Comparison of ENCODE assay signal across 13 cellular contexts in the genomic region with DNA sequence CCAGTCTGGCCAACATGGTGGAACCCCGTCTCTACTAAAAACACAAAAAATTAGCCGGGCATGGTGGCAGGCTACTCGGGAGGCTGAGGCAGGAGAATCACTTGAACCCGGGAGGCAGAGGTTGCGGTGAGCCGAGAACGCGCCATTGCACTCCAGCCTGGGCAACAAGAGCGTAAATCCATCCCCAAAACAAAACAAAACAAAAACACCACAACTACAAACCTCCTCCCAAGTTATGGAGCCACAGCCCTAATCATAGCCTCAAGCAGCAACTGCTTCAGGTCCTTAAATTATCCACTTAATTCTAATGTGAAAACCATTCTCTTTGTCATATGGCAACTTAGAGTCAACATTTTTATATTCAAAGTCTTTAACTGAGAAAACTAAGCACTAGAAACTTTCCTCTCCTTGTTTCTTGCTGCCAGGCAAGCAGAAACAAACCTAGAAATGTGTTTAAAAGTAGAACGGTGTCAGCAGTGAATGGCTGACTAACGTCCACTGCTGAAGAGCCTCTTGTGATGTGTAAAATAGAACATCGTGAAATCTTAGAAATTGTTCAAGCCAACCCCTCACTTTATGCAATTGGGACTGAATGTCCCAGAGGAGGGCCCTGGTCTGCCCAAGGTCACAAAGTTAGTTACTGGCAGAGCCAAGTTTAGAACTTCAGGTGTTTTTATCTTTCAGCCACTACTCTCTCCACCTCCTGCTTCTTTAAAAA. TPM values are rescaled to one million over a fixed set of nuclear protein-coding genes. Genes with fewer than 3 reads are reported as not detected.
A peak's percentile ranks its signal among the peaks of the same experiment; 100 is the strongest.
DNase-seq lines count a peak whose midpoint lies in the region; ATAC-seq, FAIRE-seq and TF ChIP-seq lines count a peak whose summit lies in the region.
"Had no signal": no experiment of that assay in that cellular context is flagged by ENCODE, and none has a peak within 500 bp of the region (broad histone marks: within the 10 kb centered on the region; RNA-seq: fewer than 3 reads in every experiment).

No MANE protein-coding gene starts in this region.

- H3K36me3 Mint-ChIP-seq in activated naive CD4-positive, alpha-beta T cell treated with anti-CD3 and anti-CD28 coated beads for 36 hours (ENCODE audit: low read depth) = peaks cover 9% of the 10 kb centered on the region
- H3K36me3 Mint-ChIP-seq in activated naive CD4-positive, alpha-beta T cell treated with anti-CD3 and anti-CD28 coated beads, Interleukin-2, amount 50 U/mL, for 72 hours = peaks cover 20 to 34% of the 10 kb centered on the region in 2 donors

- no peak overlapping the region for H2AFZ ChIP-seq in GM12878 (ENCODE audit: control insufficient read depth, low read depth, low read length)

- H3K4me3 ChIP-seq in GM12878 (peak overlapping the region; percentile 22; the same call in 1 of the 2 replicates), right lobe of liver (no peak overlapping the region), tibial artery (no peak overlapping the region)

- no peak for ATAC-seq in activated naive CD4-positive, alpha-beta T cell treated with anti-CD3 and anti-CD28 coated beads, Interleukin-2, amount 50 U/mL, for 72 hours
- no peak for ATAC-seq in GM12878
- ATAC-seq in right lobe of liver = peak in 2 of 4 donors; percentile 5 to 25
- no peak for ATAC-seq in HG03460 (IDR thresholded peaks at IDR 0.05; ENCODE audit: unreplicated experiment)

- TF ChIP-seq CTCF in GM12878 (IDR thresholded peaks at IDR 0.05 in 2 of 3, conservative IDR thresholded peaks at IDR 0.05 in 1 of 3; ENCODE audit: control insufficient read depth in 2 of 3, extremely low read depth in 1 of 3, insufficient read depth in 1 of 3, low read depth in 3 of 3, low read length in 3 of 3) (no peak), right lobe of liver (IDR thresholded peaks at IDR 0.05) (no peak), tibial artery (IDR thresholded peaks at IDR 0.05) (no peak), GM10248 (IDR thresholded peaks at IDR 0.05; ENCODE audit: control extremely low read depth, extremely low read depth, low read depth, missing control alignments) (no peak)

- no TSS peak for BruUV-seq in GM12878 (replicated peaks; lab: Mats Ljungman, UMichigan)

- in situ Hi-C loops in GM12878 (cut with MboI) = no loop called here

- FAIRE-seq in GM12878 (lab: Jason Lieb, UNC) = no peak

- no peaks in the 10 kb centered on the region; the same call in 1 of the 2 replicates for H4K20me1 ChIP-seq in GM12878 (ENCODE audit: control insufficient read depth, insufficient read depth)

- peaks cover 12% of the 10 kb centered on the region for H3K4me1 ChIP-seq in GM12878 (ENCODE audit: control insufficient read depth, insufficient read depth, low read length)
- H3K4me1 ChIP-seq in right lobe of liver = peaks cover 0 to 77% (median 20%) of the 10 kb centered on the region in 4 donors
- H3K4me1 ChIP-seq in tibial artery = peaks cover 0 to 98% (median 59%) of the 10 kb centered on the region in 4 donors

- intact Hi-C loops in activated naive CD4-positive, alpha-beta T cell treated with anti-CD3 and anti-CD28 coated beads for 36 hours (cut with micrococcal nuclease) = loop anchor here (1.0 to 10.0 kb wide), 6 partner anchors 22 to 1143 kb away; partner anchors contain the start of genes EPB41L4B and TXN
- intact Hi-C loops in GM12878 (cut with micrococcal nuclease; ENCODE audit: unreplicated experiment) = loop anchor here (10.0 kb wide), 1 partner anchor 179 kb away; the partner anchor contains the start of genes ABITRAM and ELP1
- intact Hi-C loops in right lobe of liver (cut with DNase I) = no loop called here
- intact Hi-C loops in tibial artery (cut with DNase I; ENCODE audit: low total_unique reads) = loop anchor here (10.0 kb wide), 1 partner anchor 179 kb away; the partner anchor contains the start of genes ABITRAM and ELP1
- intact Hi-C loops in posterior cingulate gyrus (cut with DNase I) = no loop called here

- H3K9me3 Mint-ChIP-seq in activated naive CD4-positive, alpha-beta T cell treated with anti-CD3 and anti-CD28 coated beads for 36 hours = no peaks in the 10 kb centered on the region
- no peaks in the 10 kb centered on the region for H3K9me3 Mint-ChIP-seq in activated naive CD4-positive, alpha-beta T cell treated with anti-CD3 and anti-CD28 coated beads, Interleukin-2, amount 50 U/mL, for 72 hours

- no peak for TF ChIP-seq EP300 in GM12878 (IDR thresholded peaks at IDR 0.05; ENCODE audit: borderline replicate concordance in 1 of 2, control insufficient read depth in 1 of 2, low read depth in 2 of 2, low read length in 2 of 2)

- H3K27me3 ChIP-seq in GM12878 (replicated peaks in 1 of 2; ENCODE audit: control insufficient read depth in 2 of 2, insufficient read depth in 2 of 2, low read length in 1 of 2) (no peaks in the 10 kb centered on the region), right lobe of liver (no peaks in the 10 kb centered on the region), tibial artery (no peaks in the 10 kb centered on the region)

- H3K4me1 Mint-ChIP-seq in activated naive CD4-positive, alpha-beta T cell treated with anti-CD3 and anti-CD28 coated beads for 36 hours (ENCODE audit: low read depth) = peaks cover 86% of the 10 kb centered on the region

- H3K79me2 ChIP-seq in GM12878 (ENCODE audit: control insufficient read depth, insufficient read depth, low read length) = peaks cover 88% of the 10 kb centered on the region

- SMC1A ChIA-PET in GM12878 (lab: Charles Lee; ENCODE audit: uncharacterized antibody, unreplicated experiment) = interaction anchor here (0.5 to 1.0 kb wide), 2 partner anchors 16 to 72 kb away, joined by 3 read pairs; no protein-coding TSS in a partner anchor

- no peak overlapping the region; the same call in 1 of the 2 replicates for H3K9ac ChIP-seq in GM12878 (ENCODE audit: control insufficient read depth, insufficient read depth, low read length)

- TF ChIP-seq POLR2A in GM12878 (IDR thresholded peaks at IDR 0.05; ENCODE audit: low read depth, low read length) (no peak), right lobe of liver (IDR thresholded peaks at IDR 0.05) (no peak)

- POLR2A ChIA-PET in GM12878 (lab: Charles Lee) = no interaction called here
- POLR2A ChIA-PET in GM10248 (lab: Yijun Ruan, JAX) = no interaction called here

- WGBS in GM12878 (ENCODE audit: insufficient coverage, insufficient replicate concordance, low lambda C conversion rate, missing lambda C conversion rate) = 89% methylated on average over 12 of the region's 12 CpGs
- WGBS in right lobe of liver (ENCODE audit: insufficient coverage, low coverage, low lambda C conversion rate, missing lambda C conversion rate) = 77% methylated on average over 12 of the region's 12 CpGs

- no peak overlapping the region for H3K27ac ChIP-seq in GM12878 (ENCODE audit: control insufficient read depth, insufficient read depth)
- peak overlapping the region in 2 of 3 donors; percentile 93 to 98 for H3K27ac ChIP-seq in right lobe of liver
- H3K27ac ChIP-seq in tibial artery = peak overlapping the region; percentile 64 to 67
- H3K27ac ChIP-seq: HL-60 had no signal

- H3K9me3 ChIP-seq in GM12878 (replicated peaks; ENCODE audit: control insufficient read depth, insufficient read depth, low read length) = no peaks in the 10 kb centered on the region
- no peaks in the 10 kb centered on the region for H3K9me3 ChIP-seq in right lobe of liver
- no peaks in the 10 kb centered on the region for H3K9me3 ChIP-seq in tibial artery

- peak overlapping the region; percentile 21 for H3K27ac Mint-ChIP-seq in activated naive CD4-positive, alpha-beta T cell treated with anti-CD3 and anti-CD28 coated beads for 36 hours
- peak overlapping the region in 1 of 2 donors; percentile 86 for H3K27ac Mint-ChIP-seq in activated naive CD4-positive, alpha-beta T cell treated with anti-CD3 and anti-CD28 coated beads, Interleukin-2, amount 50 U/mL, for 72 hours

- no peak for DNase-seq in activated naive CD4-positive, alpha-beta T cell treated with anti-CD3 and anti-CD28 coated beads for 36 hours
- DNase-seq in activated naive CD4-positive, alpha-beta T cell treated with anti-CD3 and anti-CD28 coated beads, Interleukin-2, amount 50 U/mL, for 72 hours (ENCODE audit: low spot score in 2 of 2) = no peak
- DNase-seq in GM12878 (ENCODE audit: low read depth, low spot score) = no peak
- no peak for DNase-seq in right lobe of liver
- no peak for DNase-seq in tibial artery
- DNase-seq in posterior cingulate gyrus = no peak
- DNase-seq in GM10248 (ENCODE audit: extremely low spot score) = no peak
- DNase-seq: hippocampal formation, NCI-H1436, SHP77 had no signal

- H3K27me3 Mint-ChIP-seq in activated naive CD4-positive, alpha-beta T cell treated with anti-CD3 and anti-CD28 coated beads for 36 hours (ENCODE audit: low read depth) = no peaks in the 10 kb centered on the region

- TF ChIP-seq RAD21 in GM12878 (IDR thresholded peaks at IDR 0.05; ENCODE audit: insufficient read depth, low read depth, low read length) = no peak

- H3K36me3 ChIP-seq in GM12878 (ENCODE audit: control insufficient read depth in 2 of 2, insufficient read depth in 2 of 2, low read length in 1 of 2) (no peaks in the 10 kb centered on the region), right lobe of liver (no peaks in the 10 kb centered on the region), tibial artery (no peaks in the 10 kb centered on the region)

- CTCF ChIA-PET in activated naive CD4-positive, alpha-beta T cell treated with anti-CD3 and anti-CD28 coated beads for 36 hours (lab: Charles Lee) = interaction anchor here (0.6 kb wide), 1 partner anchor 335 kb away, joined by 3 read pairs; no protein-coding TSS in a partner anchor
- CTCF ChIA-PET in GM12878 (lab: Yijun Ruan, JAX) = no interaction called here
- CTCF ChIA-PET in GM10248 (lab: Yijun Ruan, JAX) = no interaction called here

- RAD21 ChIA-PET in GM12878 (lab: Charles Lee; ENCODE audit: unreplicated experiment) = no interaction called here

- H3K4me2 ChIP-seq in GM12878 (ENCODE audit: control insufficient read depth, insufficient read depth) = peak overlapping the region; percentile 51; the same call in 1 of the 2 replicates

- no peak overlapping the region for H3K4me3 Mint-ChIP-seq in activated naive CD4-positive, alpha-beta T cell treated with anti-CD3 and anti-CD28 coated beads for 36 hours

RNA-seq across cellular contexts. Expression of gene TMEM245, which starts 5.7 kb away (rescaled TPM):
- 10 to 100 TPM; 19.9 TPM for total RNA-seq in activated naive CD4-positive, alpha-beta T cell treated with anti-CD3 and anti-CD28 coated beads for 36 hours
- 10 to 100 TPM; 15.7 to 23.5 TPM for total RNA-seq in activated naive CD4-positive, alpha-beta T cell treated with anti-CD3 and anti-CD28 coated beads, Interleukin-2, amount 50 U/mL, for 72 hours
- total RNA-seq in GM12878 (2013; cell fraction: nucleolus; rRNA removed) = 52.2 and 56.2 TPM in 2 replicates
- total RNA-seq in GM12878 (2014; rRNA removed) = 15.1 and 19.0 TPM in 2 replicates
- total RNA-seq in GM12878 (2014; rRNA removed; fragmentation: Illumina TruSeq; extraction: Trizol) = 21.5 and 23.0 TPM in 2 replicates
- 19.2 and 20.0 TPM in 2 replicates for total RNA-seq in GM12878 (2021)
- polyA plus RNA-seq in GM12878 (2011; ENCODE audit: low read depth) = 11.3 TPM
- polyA plus RNA-seq in GM12878 (2011; rRNA removed) = 36.1 and 39.5 TPM in 2 replicates
- polyA plus RNA-seq in GM12878 (2011; cell fraction: cytosol; rRNA removed) = 26.6 and 37.9 TPM in 2 replicates
- polyA plus RNA-seq in GM12878 (2011; cell fraction: nucleus; rRNA removed) = 19.0 and 23.0 TPM in 2 replicates
- 12.3 and 18.0 TPM in 2 replicates for polyA plus RNA-seq in GM12878 (2012)
- 21.3 and 26.9 TPM in 2 replicates for polyA plus RNA-seq in GM12878 (2014; fragmentation: Illumina TruSeq; extraction: Trizol)
- 10 to 100 TPM in 1 of 2 experiments, 1 to 10 TPM in 1; 7.4 to 11.0 TPM for polyA plus RNA-seq in GM12878 (2014; fragmentation: Nextera tagmentation; extraction: Ambion mirVana)
- 11.8 and 14.9 TPM in 2 replicates for polyA plus RNA-seq in GM12878 (2014; rRNA removed)
- 10 to 100 TPM; 18.9 to 19.2 TPM for polyA plus RNA-seq in GM12878 (2016; fragmentation: Nextera tagmentation; extraction: Ambion mirVana)
- 86.1 and 93.9 TPM in 2 replicates for polyA minus RNA-seq in GM12878 (2011; rRNA and poly(A)+ RNA removed)
- 19.4 and 19.9 TPM in 2 replicates for polyA minus RNA-seq in GM12878 (2011; cell fraction: cytosol; rRNA and poly(A)+ RNA removed)
- polyA minus RNA-seq in GM12878 (2011; cell fraction: nucleus; rRNA and poly(A)+ RNA removed) = 27.3 and 46.3 TPM in 2 replicates
- 10 to 100 TPM; 24.7 to 39.5 (median 36.8) TPM for total RNA-seq in right lobe of liver

RNA-seq across cellular contexts. Expression of gene FRRS1L, which starts 53.0 kb away (rescaled TPM):
- total RNA-seq in activated naive CD4-positive, alpha-beta T cell treated with anti-CD3 and anti-CD28 coated beads for 36 hours = not detected
- not detected for total RNA-seq in activated naive CD4-positive, alpha-beta T cell treated with anti-CD3 and anti-CD28 coated beads, Interleukin-2, amount 50 U/mL, for 72 hours
- total RNA-seq in GM12878 (2013; cell fraction: nucleolus; rRNA removed) = not detected in 2 replicates
- total RNA-seq in GM12878 (2014; rRNA removed) (under 0.01 TPM in 1 of 2 replicates, not detected in the other), GM12878 (2014; rRNA removed; fragmentation: Illumina TruSeq; extraction: Trizol) (not detected in 2 replicates), GM12878 (2021) (not detected in 2 replicates), right lobe of liver (not detected)
- polyA plus RNA-seq in GM12878 (2011; ENCODE audit: low read depth) = not detected
- polyA plus RNA-seq in GM12878 (2011; rRNA removed) (not detected in 2 replicates), GM12878 (2014; fragmentation: Illumina TruSeq; extraction: Trizol) (not detected in 2 replicates), GM12878 (2014; fragmentation: Nextera tagmentation; extraction: Ambion mirVana) (not detected), GM12878 (2014; rRNA removed) (not detected in 2 replicates), GM12878 (2016; fragmentation: Nextera tagmentation; extraction: Ambion mirVana) (not detected)
- under 0.01 TPM in 1 of 2 replicates, not detected in the other for polyA plus RNA-seq in GM12878 (2011; cell fraction: cytosol; rRNA removed)
- not detected in 2 replicates for polyA plus RNA-seq in GM12878 (2011; cell fraction: nucleus; rRNA removed)
- polyA plus RNA-seq in GM12878 (2012) = not detected in 2 replicates
- polyA minus RNA-seq in GM12878 (2011; rRNA and poly(A)+ RNA removed) = not detected in 2 replicates
- not detected in 2 replicates for polyA minus RNA-seq in GM12878 (2011; cell fraction: cytosol; rRNA and poly(A)+ RNA removed)
- not detected in 2 replicates for polyA minus RNA-seq in GM12878 (2011; cell fraction: nucleus; rRNA and poly(A)+ RNA removed)
- total RNA-seq: myocyte had no signal

Comparison
In these comparisons a context has a peak if more than half of its experiments do, and no peak if none do; other contexts are left out.
1. intact Hi-C loops: an anchor here in activated naive CD4-positive, alpha-beta T cell treated with anti-CD3 and anti-CD28 coated beads for 36 hours (1.0 to 10.0 kb wide), GM12878 (10.0 kb wide) and tibial artery (10.0 kb wide); none called in right lobe of liver and posterior cingulate gyrus.